Comparison of ENCODE assay signal across 8 cellular contexts in the genomic region with DNA sequence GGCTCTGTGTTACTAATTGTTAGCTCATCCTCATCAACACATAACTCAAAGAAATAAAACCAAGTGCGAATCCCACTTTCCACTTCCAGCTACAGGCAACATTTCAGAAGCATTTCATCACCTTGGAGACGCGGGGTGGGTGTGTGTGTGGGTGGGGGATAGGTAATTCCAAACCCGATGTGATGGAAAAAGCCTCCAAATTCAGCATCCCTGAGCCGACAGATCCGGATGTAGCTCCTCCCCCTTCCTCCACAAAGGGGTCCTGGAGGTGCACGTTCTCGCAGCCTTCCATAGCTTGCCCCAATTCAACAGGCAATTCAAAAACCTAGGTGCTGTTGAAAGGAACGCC. TPM values are rescaled to one million over a fixed set of nuclear protein-coding genes. Genes with fewer than 3 reads are reported as not detected.
DNase-seq lines count a peak whose midpoint lies in the region.

No MANE protein-coding gene starts in this region.

- H3K36me3 Mint-ChIP-seq in activated naive CD8-positive, alpha-beta T cell treated with anti-CD3 and anti-CD28 coated beads for 36 hours = peaks cover 22% of the 10 kb centered on the region

- H3K27me3 Mint-ChIP-seq in activated naive CD8-positive, alpha-beta T cell treated with anti-CD3 and anti-CD28 coated beads for 36 hours = no peaks in the 10 kb centered on the region

- no peaks in the 10 kb centered on the region for H3K9me3 Mint-ChIP-seq in activated naive CD8-positive, alpha-beta T cell treated with anti-CD3 and anti-CD28 coated beads for 36 hours

- H3K4me1 Mint-ChIP-seq in activated naive CD8-positive, alpha-beta T cell treated with anti-CD3 and anti-CD28 coated beads for 36 hours = peaks cover 28% of the 10 kb centered on the region

- peak overlapping the region; percentile 98 for H3K4me3 Mint-ChIP-seq in activated naive CD8-positive, alpha-beta T cell treated with anti-CD3 and anti-CD28 coated beads for 36 hours

- H3K27ac Mint-ChIP-seq in activated naive CD8-positive, alpha-beta T cell treated with anti-CD3 and anti-CD28 coated beads for 36 hours = peak overlapping the region; percentile 99

- DNase-seq in NCI-H524 (lab: John Stamatoyannopoulos, UW) = peak; percentile 60 to 70
- DNase-seq in NCI-H524 treated with DMSO at 0.1 percent for 48 hours (lab: John Stamatoyannopoulos, UW) = no peak
- DNase-seq in LoVo (ENCODE audit: low spot score) = peak; percentile 7
- no peak for DNase-seq in activated naive CD8-positive, alpha-beta T cell treated with anti-CD3 and anti-CD28 coated beads for 36 hours
- DNase-seq in iris pigment epithelial cell (ENCODE audit: low read depth) = peak; percentile 20
- peak; percentile 41 for DNase-seq in stimulated activated CD4-positive, alpha-beta T cell treated with anti-CD3 and anti-CD28 coated beads, Interleukin-1b, Interleukin-23, amount 100 ng/mL, for 48 hours
- DNase-seq in amniotic stem cell (lab: John Stamatoyannopoulos, UW) = no peak
- DNase-seq in SHP77 treated with DMSO at 0.1 percent for 48 hours (lab: John Stamatoyannopoulos, UW) = no peak

RNA-seq across cellular contexts. Expression of gene HSPA13, which starts 0.5 kb away (rescaled TPM):
- 10 to 100 TPM; 38.0 to 39.1 TPM for total RNA-seq in activated naive CD8-positive, alpha-beta T cell treated with anti-CD3 and anti-CD28 coated beads for 36 hours

Comparison
In these comparisons a context has a peak if more than half of its experiments do, and no peak if none do; other contexts are left out.
1. DNase-seq: peak in NCI-H524 (2 of 2), LoVo (single experiment), iris pigment epithelial cell (single experiment) and stimulated activated CD4-positive, alpha-beta T cell treated with anti-CD3 and anti-CD28 coated beads, Interleukin-1b, Interleukin-23, amount 100 ng/mL, for 48 hours (single experiment); none in NCI-H524 treated with DMSO at 0.1 percent for 48 hours (single experiment), activated naive CD8-positive, alpha-beta T cell treated with anti-CD3 and anti-CD28 coated beads for 36 hours (single experiment), amniotic stem cell (single experiment) and SHP77 treated with DMSO at 0.1 percent for 48 hours (single experiment).